ENCODE assay signal across 25 cellular contexts in genomic region chr10:116147162-116147906, GRCh38.
DNase-seq lines count a peak whose midpoint lies in the region; ATAC-seq and TF ChIP-seq lines count a peak whose summit lies in the region.
"Had no signal": no experiment of that assay in that cellular context is flagged by ENCODE, and none has a peak within 500 bp of the region (broad histone marks: within the 10 kb centered on the region; RNA-seq: fewer than 3 reads in every experiment).

No MANE protein-coding gene starts in this region.

- DNase-seq in activated T-cell treated with anti-CD3 and anti-CD28 coated beads, Interleukin-2, amount 50 U/mL, for 24 hours, result peak; percentile 41
- no peak for DNase-seq in activated T-cell treated with anti-CD3 and anti-CD28 coated beads for 4 hours
- peak; percentile 14 to 16 for DNase-seq in activated T-cell treated with anti-CD3 and anti-CD28 coated beads, Interleukin-2, amount 50 U/mL, for 72 hours
- DNase-seq in stimulated activated CD8-positive, alpha-beta memory T cell treated with anti-CD3 and anti-CD28 coated beads, Interleukin-4, amount 100 ng/mL, for 48 hours, result peak; percentile 28
- no peak for DNase-seq in RWPE1 (ENCODE audit: low spot score)
- DNase-seq in cerebellar cortex (ENCODE audit: low spot score), result no peak
- no peak for DNase-seq in left lobe of liver (ENCODE audit: low spot score)
- DNase-seq: ACHN; activated CD4-positive, alpha-beta T cell treated with anti-CD3 and anti-CD28 coated beads, Interleukin-2, amount 50 U/mL, for 4 hours; activated effector memory CD4-positive, alpha-beta T cell treated with Interleukin-2 at 50 U/mL for 16 hours; anterior cingulate cortex; C1 segment of cervical spinal cord; EL; heart left ventricle; mesendoderm; NCI-H1105 treated with DMSO at 0.1 percent for 48 hours; NCI-H446 treated with DMSO at 0.1 percent for 48 hours; occipital lobe; T-helper 17 cell; upper lobe of right lung had no signal

- TF ChIP-seq CTCF in RWPE1 (conservative IDR thresholded peaks at IDR 0.05; ENCODE audit: low read depth), result no peak

- H3K4me3 Mint-ChIP-seq in activated T-cell treated with anti-CD3 and anti-CD28 coated beads, Interleukin-2, amount 50 U/mL, for 24 hours, result peak overlapping the region; percentile 48
- H3K4me3 Mint-ChIP-seq in activated T-cell treated with anti-CD3 and anti-CD28 coated beads, Interleukin-2, amount 50 U/mL, for 72 hours, result peak overlapping the region; percentile 44 to 45
- H3K4me3 Mint-ChIP-seq: dendritic cell treated with granulocyte-macrophage colony-stimulating factor and Interleukin-4, amounts not matched to agents 40 ng/mL and 50 ng/mL, for 4 days; T-helper 17 cell had no signal

- H3K9me3 Mint-ChIP-seq in activated T-cell treated with anti-CD3 and anti-CD28 coated beads, Interleukin-2, amount 50 U/mL, for 24 hours, result no peaks in the 10 kb centered on the region
- H3K9me3 Mint-ChIP-seq in activated T-cell treated with anti-CD3 and anti-CD28 coated beads, Interleukin-2, amount 50 U/mL, for 72 hours, result peaks cover 3 to 9% of the 10 kb centered on the region in 2 donors
- H3K9me3 Mint-ChIP-seq: dendritic cell treated with granulocyte-macrophage colony-stimulating factor and Interleukin-4, amounts not matched to agents 40 ng/mL and 50 ng/mL, for 4 days had no signal

- peaks cover 20% of the 10 kb centered on the region for H3K4me1 Mint-ChIP-seq in activated T-cell treated with anti-CD3 and anti-CD28 coated beads, Interleukin-2, amount 50 U/mL, for 24 hours (ENCODE audit: low read depth)
- no peaks in the 10 kb centered on the region for H3K4me1 Mint-ChIP-seq in activated T-cell treated with anti-CD3 and anti-CD28 coated beads, Interleukin-2, amount 50 U/mL, for 72 hours (ENCODE audit: low read depth)

- POLR2A ChIA-PET in RWPE1 (lab: Yijun Ruan, JAX; ENCODE audit: low non-redundant PET), result no interaction called here

- no peaks in the 10 kb centered on the region for H3K36me3 Mint-ChIP-seq in activated T-cell treated with anti-CD3 and anti-CD28 coated beads, Interleukin-2, amount 50 U/mL, for 24 hours (ENCODE audit: low read depth)
- no peaks in the 10 kb centered on the region for H3K36me3 Mint-ChIP-seq in activated T-cell treated with anti-CD3 and anti-CD28 coated beads, Interleukin-2, amount 50 U/mL, for 72 hours (ENCODE audit: insufficient read depth in 2 of 2)

- H3K27ac ChIP-seq in RWPE1, result no peak overlapping the region
- H3K27ac ChIP-seq: cardiac muscle cell, heart left ventricle, skin epidermis, upper lobe of right lung had no signal

- CTCF ChIA-PET in RWPE1 (lab: Yijun Ruan, JAX), result interaction anchor here (1.2 kb wide), 1 partner anchor 26 kb away, joined by 7 read pairs; no protein-coding TSS in a partner anchor

- H3K27me3 Mint-ChIP-seq in activated T-cell treated with anti-CD3 and anti-CD28 coated beads, Interleukin-2, amount 50 U/mL, for 24 hours, result no peaks in the 10 kb centered on the region
- peaks cover 5% of the 10 kb centered on the region for H3K27me3 Mint-ChIP-seq in activated T-cell treated with anti-CD3 and anti-CD28 coated beads, Interleukin-2, amount 50 U/mL, for 72 hours (ENCODE audit: low read depth)
- H3K27me3 Mint-ChIP-seq: dendritic cell treated with granulocyte-macrophage colony-stimulating factor and Interleukin-4, amounts not matched to agents 40 ng/mL and 50 ng/mL, for 4 days; T-helper 17 cell had no signal

- ATAC-seq in HG02973 (IDR thresholded peaks at IDR 0.05; ENCODE audit: unreplicated experiment) (peak; percentile 69), left lobe of liver (no peak)
- peak; percentile 95 for ATAC-seq in activated T-cell treated with anti-CD3 and anti-CD28 coated beads, Interleukin-2, amount 50 U/mL, for 72 hours (replicated peaks in 1 of 2)
- ATAC-seq: heart left ventricle, Panc1, T-helper 17 cell, upper lobe of right lung had no signal

- H3K27ac Mint-ChIP-seq in activated T-cell treated with anti-CD3 and anti-CD28 coated beads, Interleukin-2, amount 50 U/mL, for 24 hours, result peak overlapping the region; percentile 79
- H3K27ac Mint-ChIP-seq in activated T-cell treated with anti-CD3 and anti-CD28 coated beads, Interleukin-2, amount 50 U/mL, for 72 hours, result no peak overlapping the region
- H3K27ac Mint-ChIP-seq: dendritic cell treated with granulocyte-macrophage colony-stimulating factor and Interleukin-4, amounts not matched to agents 40 ng/mL and 50 ng/mL, for 4 days; T-helper 17 cell had no signal

Comparison
In these comparisons a context has a peak if more than half of its experiments do, and no peak if none do; other contexts are left out.
1. DNase-seq: peak in activated T-cell treated with anti-CD3 and anti-CD28 coated beads, Interleukin-2, amount 50 U/mL, for 24 hours (single experiment), activated T-cell treated with anti-CD3 and anti-CD28 coated beads, Interleukin-2, amount 50 U/mL, for 72 hours (2 of 2) and stimulated activated CD8-positive, alpha-beta memory T cell treated with anti-CD3 and anti-CD28 coated beads, Interleukin-4, amount 100 ng/mL, for 48 hours (single experiment); none in activated T-cell treated with anti-CD3 and anti-CD28 coated beads for 4 hours (single experiment), RWPE1 (single experiment), cerebellar cortex (single experiment) and left lobe of liver (single experiment).